In the genomic region with DNA sequence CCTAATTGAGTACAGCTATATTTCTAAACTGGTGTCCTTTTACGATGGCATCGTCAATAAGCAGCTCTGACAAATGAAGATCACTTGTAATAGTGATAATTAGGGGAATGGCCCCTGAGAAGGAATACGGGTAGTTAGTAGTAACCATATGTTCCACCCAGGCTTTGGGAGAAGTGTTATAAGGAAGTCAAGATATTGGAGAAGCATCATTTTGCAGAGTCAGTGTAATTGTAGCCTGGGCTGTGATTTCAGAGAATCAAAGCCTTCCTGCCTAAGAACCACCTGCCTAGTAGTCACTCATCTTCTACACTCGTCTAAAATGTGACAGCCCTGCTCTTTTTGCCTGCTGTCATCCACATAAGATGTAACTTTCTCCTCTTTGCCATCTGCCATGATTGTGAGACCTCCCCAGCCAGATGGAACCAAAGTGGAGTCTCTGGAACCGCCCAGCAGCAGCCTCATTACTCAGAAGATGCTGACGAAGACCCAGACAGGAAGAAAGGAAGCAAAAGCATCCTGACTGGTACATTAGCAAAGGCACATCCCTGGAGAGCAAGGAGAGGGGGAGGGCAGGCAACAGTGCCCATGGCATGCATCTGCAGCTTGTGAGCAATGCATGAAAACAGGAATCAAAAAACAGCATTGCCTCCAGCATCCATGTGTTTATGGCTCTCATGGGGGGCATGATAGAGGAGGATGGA, we compare ENCODE assay signal across 1 cellular context.
TF ChIP-seq lines count a peak whose summit lies in the region.

No MANE protein-coding gene starts in this region.

TF ChIP-seq in K562, 482 proteins besides CTCF, POLR2A, EP300 and RAD21:
- 0 out of 2 replicates have a peak, but pooled peaks have one; percentile 11 for TF ChIP-seq C11orf30 (IDR thresholded peaks at IDR 0.05; ENCODE audit: low read depth)
- TF ChIP-seq ZNF316 (IDR thresholded peaks at IDR 0.05) = peak; percentile 11; the same call in 1 of the 2 replicates
- TF ChIP-seq, protein P1, sequence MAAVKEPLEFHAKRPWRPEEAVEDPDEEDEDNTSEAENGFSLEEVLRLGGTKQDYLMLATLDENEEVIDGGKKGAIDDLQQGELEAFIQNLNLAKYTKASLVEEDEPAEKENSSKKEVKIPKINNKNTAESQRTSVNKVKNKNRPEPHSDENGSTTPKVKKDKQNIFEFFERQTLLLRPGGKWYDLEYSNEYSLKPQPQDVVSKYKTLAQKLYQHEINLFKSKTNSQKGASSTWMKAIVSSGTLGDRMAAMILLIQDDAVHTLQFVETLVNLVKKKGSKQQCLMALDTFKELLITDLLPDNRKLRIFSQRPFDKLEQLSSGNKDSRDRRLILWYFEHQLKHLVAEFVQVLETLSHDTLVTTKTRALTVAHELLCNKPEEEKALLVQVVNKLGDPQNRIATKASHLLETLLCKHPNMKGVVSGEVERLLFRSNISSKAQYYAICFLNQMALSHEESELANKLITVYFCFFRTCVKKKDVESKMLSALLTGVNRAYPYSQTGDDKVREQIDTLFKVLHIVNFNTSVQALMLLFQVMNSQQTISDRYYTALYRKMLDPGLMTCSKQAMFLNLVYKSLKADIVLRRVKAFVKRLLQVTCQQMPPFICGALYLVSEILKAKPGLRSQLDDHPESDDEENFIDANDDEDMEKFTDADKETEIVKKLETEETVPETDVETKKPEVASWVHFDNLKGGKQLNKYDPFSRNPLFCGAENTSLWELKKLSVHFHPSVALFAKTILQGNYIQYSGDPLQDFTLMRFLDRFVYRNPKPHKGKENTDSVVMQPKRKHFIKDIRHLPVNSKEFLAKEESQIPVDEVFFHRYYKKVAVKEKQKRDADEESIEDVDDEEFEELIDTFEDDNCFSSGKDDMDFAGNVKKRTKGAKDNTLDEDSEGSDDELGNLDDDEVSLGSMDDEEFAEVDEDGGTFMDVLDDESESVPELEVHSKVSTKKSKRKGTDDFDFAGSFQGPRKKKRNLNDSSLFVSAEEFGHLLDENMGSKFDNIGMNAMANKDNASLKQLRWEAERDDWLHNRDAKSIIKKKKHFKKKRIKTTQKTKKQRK (IDR thresholded peaks at IDR 0.05; ENCODE audit: borderline replicate concordance, low read depth, low read length) = no peak
